In genomic region chr6:35177139-35177538, GRCh38 we compare ENCODE assay signal across 2 cellular contexts.
TF ChIP-seq lines count a peak whose summit lies in the region.

No MANE protein-coding gene starts in this region.

TF ChIP-seq in IMR-90, 13 proteins besides CTCF, POLR2A, EP300 and RAD21:
- TF ChIP-seq CEBPB (IDR thresholded peaks at IDR 0.05; ENCODE audit: low read depth, low read length) (peak; percentile 73; the same call in 1 of the 2 replicates), CHD1 (IDR thresholded peaks at IDR 0.05; ENCODE audit: low read depth, low read length) (no peak), BHLHE40 (IDR thresholded peaks at IDR 0.05; ENCODE audit: low read depth, low read length) (no peak), MXI1 (IDR thresholded peaks at IDR 0.05; ENCODE audit: borderline replicate concordance, low read depth, low read length) (no peak), MAZ (IDR thresholded peaks at IDR 0.05; ENCODE audit: borderline replicate concordance, low read depth, low read length) (no peak), RCOR1 (IDR thresholded peaks at IDR 0.05; ENCODE audit: insufficient replicate concordance, low read length) (no peak), FOS (IDR thresholded peaks at IDR 0.05; ENCODE audit: low read depth, low read length) (no peak), NFE2L2 (IDR thresholded peaks at IDR 0.05; ENCODE audit: low read depth, low read length) (no peak), USF2 (IDR thresholded peaks at IDR 0.05; ENCODE audit: low read depth, low read length) (peak; percentile 80), ELK1 (IDR thresholded peaks at IDR 0.05; ENCODE audit: borderline replicate concordance, low read depth, low read length) (no peak), RFX5 (IDR thresholded peaks at IDR 0.05; ENCODE audit: low read depth, low read length) (no peak), SMC3 (IDR thresholded peaks at IDR 0.05; ENCODE audit: low read depth, low read length) (no peak), MAFK (IDR thresholded peaks at IDR 0.05; ENCODE audit: low read depth, low read length) (no peak)

TF ChIP-seq in WTC11, 78 proteins besides CTCF, POLR2A, EP300 and RAD21:
- TF ChIP-seq NFYB (CRISPR knock-in tag; conservative IDR thresholded peaks at IDR 0.05; ENCODE audit: low read depth), result peak; percentile 57; the same call in 1 of the 2 replicates
- TF ChIP-seq SMAD4 (CRISPR knock-in tag; IDR thresholded peaks at IDR 0.05), result no peak
- no peak for TF ChIP-seq KAT7 (CRISPR knock-in tag; IDR thresholded peaks at IDR 0.05; ENCODE audit: borderline replicate concordance)
TF ChIP-seq in WTC11: peak in this region for 1.
